In genomic region chr13:34412295-34412694, GRCh38 we compare ENCODE assay signal across 23 cellular contexts.
"Had no signal": no experiment of that assay in that cellular context is flagged by ENCODE, and none has a peak within 500 bp of the region (broad histone marks: within the 10 kb centered on the region; RNA-seq: fewer than 3 reads in every experiment).

No MANE protein-coding gene starts in this region.

- H3K27me3 Mint-ChIP-seq: activated B cell treated with CpG ODN at 0.5 μM for 24 hours; activated CD4-positive, alpha-beta memory T cell treated with anti-CD3 and anti-CD28 coated beads for 36 hours; activated CD4-positive, alpha-beta T cell treated with anti-CD3 and anti-CD28 coated beads, Interleukin-2, amount 10 ng/mL, durations not matched to agents 24 days and 14 days; activated naive CD8-positive, alpha-beta T cell treated with anti-CD3 and anti-CD28 coated beads, Interleukin-2, amount 50 U/mL, for 24 hours had no signal

- H3K4me3 ChIP-seq: MG63 had no signal

- H3K4me1 Mint-ChIP-seq: activated B cell treated with CpG ODN at 0.5 μM for 24 hours; activated CD4-positive, alpha-beta T cell treated with anti-CD3 and anti-CD28 coated beads, Interleukin-2, amount 10 ng/mL, durations not matched to agents 24 days and 14 days; activated naive CD8-positive, alpha-beta T cell treated with anti-CD3 and anti-CD28 coated beads, Interleukin-2, amount 50 U/mL, for 24 hours; T-cell had no signal

- H3K27me3 ChIP-seq: MG63 had no signal

- H3K36me3 Mint-ChIP-seq: activated CD4-positive, alpha-beta memory T cell treated with anti-CD3 and anti-CD28 coated beads for 36 hours; activated naive CD4-positive, alpha-beta T cell treated with anti-CD3 and anti-CD28 coated beads, Interleukin-2, amount 50 U/mL, for 72 hours; T-cell had no signal

- H3K27ac Mint-ChIP-seq: activated B cell treated with CpG ODN at 0.5 μM for 24 hours; activated CD4-positive, alpha-beta memory T cell treated with anti-CD3 and anti-CD28 coated beads for 36 hours; activated CD4-positive, alpha-beta T cell treated with anti-CD3 and anti-CD28 coated beads, Interleukin-2, amount 10 ng/mL, durations not matched to agents 24 days and 14 days; activated naive CD4-positive, alpha-beta T cell treated with anti-CD3 and anti-CD28 coated beads, Interleukin-2, amount 50 U/mL, for 72 hours; activated naive CD8-positive, alpha-beta T cell treated with anti-CD3 and anti-CD28 coated beads, Interleukin-2, amount 50 U/mL, for 24 hours; T-cell had no signal

- H3K9me3 Mint-ChIP-seq: activated CD4-positive, alpha-beta memory T cell treated with anti-CD3 and anti-CD28 coated beads for 36 hours had no signal

- H3K4me3 Mint-ChIP-seq: activated B cell treated with CpG ODN at 0.5 μM for 24 hours; activated CD4-positive, alpha-beta memory T cell treated with anti-CD3 and anti-CD28 coated beads for 36 hours; activated CD4-positive, alpha-beta T cell treated with anti-CD3 and anti-CD28 coated beads, Interleukin-2, amount 10 ng/mL, durations not matched to agents 24 days and 14 days; activated naive CD8-positive, alpha-beta T cell treated with anti-CD3 and anti-CD28 coated beads, Interleukin-2, amount 50 U/mL, for 24 hours; activated T-cell treated with anti-CD3 and anti-CD28 coated beads, Interleukin-2, amount 50 U/mL, for 4 hours; T-cell had no signal

- ATAC-seq: activated naive CD4-positive, alpha-beta T cell treated with anti-CD3 and anti-CD28 coated beads, Interleukin-2, amount 50 U/mL, for 72 hours; activated naive CD8-positive, alpha-beta T cell treated with anti-CD3 and anti-CD28 coated beads, Interleukin-2, amount 50 U/mL, for 24 hours; activated T-cell treated with anti-CD3 and anti-CD28 coated beads, Interleukin-2, amount 50 U/mL, for 4 hours; T-cell had no signal

- DNase-seq: activated B cell treated with CpG ODN at 0.5 μM for 24 hours; activated CD4-positive, alpha-beta memory T cell treated with anti-CD3 and anti-CD28 coated beads for 36 hours; activated CD4-positive, alpha-beta T cell treated with anti-CD3 and anti-CD28 coated beads for 1 hour; activated CD4-positive, alpha-beta T cell treated with anti-CD3 and anti-CD28 coated beads, Interleukin-2, amount 10 ng/mL, durations not matched to agents 24 days and 14 days; activated CD8-positive, alpha-beta memory T cell treated with anti-CD3 and anti-CD28 coated beads for 24 hours; activated effector memory CD4-positive, alpha-beta T cell treated with anti-CD3 and anti-CD28 coated beads, Interleukin-2, amount 50 U/mL, for 16 hours; activated naive CD4-positive, alpha-beta T cell treated with Interleukin-2 at 50 U/mL for 16 hours; activated naive CD8-positive, alpha-beta T cell treated with anti-CD3 and anti-CD28 coated beads, Interleukin-2, amount 50 U/mL, for 24 hours; activated T-cell treated with anti-CD3 and anti-CD28 coated beads, Interleukin-2, amount 50 U/mL, for 4 hours; cerebellar nuclear complex; MG63; NCI-H1092 treated with DMSO at 0.1 percent for 48 hours; NCI-H1417 treated with DMSO at 0.1 percent for 48 hours; NCI-H1694; NCI-H2029; NCI-H2107; NCI-H510A treated with DMSO at 0.1 percent for 48 hours; NCI-H69; SHP77 treated with DMSO at 0.1 percent for 48 hours; T-cell; T-helper 2 cell; T1000 had no signal

- H3K36me3 ChIP-seq: MG63 had no signal
